ENCODE assay signal across 8 cellular contexts in the genomic region with DNA sequence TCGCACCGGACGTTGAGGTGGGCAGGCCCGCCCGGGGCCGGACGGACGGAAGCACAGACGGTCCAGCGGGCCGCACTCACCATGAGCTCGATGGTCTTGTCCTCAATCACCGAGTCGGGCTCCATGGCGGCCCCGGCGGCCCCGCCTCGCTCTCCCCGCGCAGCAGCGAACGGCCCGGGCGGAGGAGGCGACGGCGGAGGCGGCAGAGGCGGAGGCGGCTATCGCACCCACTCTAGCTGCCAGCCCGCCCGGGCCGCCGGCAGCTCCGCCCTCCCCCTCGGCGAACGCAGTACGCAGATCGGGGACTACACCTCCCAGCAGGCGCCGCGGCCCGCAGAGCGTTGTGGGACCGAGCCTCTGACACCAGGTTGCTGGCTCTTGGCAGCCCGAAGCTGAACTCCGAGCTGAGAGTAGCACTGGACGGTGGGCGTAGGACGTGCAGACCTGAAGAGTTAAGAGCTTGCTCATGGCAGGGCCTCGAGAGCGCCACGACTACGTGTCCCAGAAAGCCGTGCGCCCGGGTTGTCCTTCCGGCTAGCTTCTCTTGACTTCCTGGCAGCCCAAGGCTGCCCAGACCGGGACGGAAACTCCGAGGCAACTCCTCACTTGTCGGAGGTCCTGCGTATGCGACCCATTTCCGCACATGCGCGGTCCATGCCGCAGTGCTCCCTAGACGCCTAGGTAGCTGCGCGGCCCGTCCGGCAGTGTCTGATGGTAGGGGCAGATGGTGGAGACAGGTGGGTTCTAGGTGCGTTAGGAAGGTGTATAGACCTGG. TPM values are rescaled to one million over a fixed set of nuclear protein-coding genes. Genes with fewer than 3 reads are reported as not detected.
DNase-seq lines count a peak whose midpoint lies in the region; ATAC-seq, FAIRE-seq and TF ChIP-seq lines count a peak whose summit lies in the region.

FBXW11 (minus strand) TSS at position 261 of the 775 bp plus-strand sequence; CDS start at position 125, 136 bp downstream.

- peak; percentile 83 for ATAC-seq in GM18868 (IDR thresholded peaks at IDR 0.05; ENCODE audit: unreplicated experiment)
- peak; percentile 80 for ATAC-seq in HG03108 (IDR thresholded peaks at IDR 0.05; ENCODE audit: unreplicated experiment)

- no peaks in the 10 kb centered on the region for H3K36me3 ChIP-seq in A673 (ENCODE audit: insufficient read depth, low read length, poor library complexity, severe bottlenecking)
- H3K36me3 ChIP-seq in breast epithelium, result no peaks in the 10 kb centered on the region
- H3K36me3 ChIP-seq in iPS-20b (ENCODE audit: insufficient read depth, low read depth, low read length), result no peaks in the 10 kb centered on the region
- no peaks in the 10 kb centered on the region for H3K36me3 ChIP-seq in small intestine (ENCODE audit: control insufficient read depth in 2 of 2, insufficient read depth in 2 of 2, low read length in 2 of 2)

- H3K27me3 ChIP-seq in A673 (replicated peaks; ENCODE audit: insufficient read depth, low read depth, low read length, poor library complexity) (no peaks in the 10 kb centered on the region), breast epithelium (no peaks in the 10 kb centered on the region), iPS-20b (ENCODE audit: insufficient read depth, low read length) (no peaks in the 10 kb centered on the region), small intestine (ENCODE audit: control insufficient read depth in 2 of 2, insufficient read depth in 2 of 2, low read length in 2 of 2) (no peaks in the 10 kb centered on the region)

- CTCF ChIA-PET in A673 (lab: Charles Lee), result interaction anchor here (0.6 to 1.2 kb wide), 3 partner anchors 53 to 391 kb away, joined by 3 to 9 read pairs (median 4); no protein-coding TSS in a partner anchor

- H3K9me3 ChIP-seq in A673 (ENCODE audit: low read depth, low read length, poor library complexity, severe bottlenecking), result no peaks in the 10 kb centered on the region
- H3K9me3 ChIP-seq in breast epithelium, result no peaks in the 10 kb centered on the region
- no peaks in the 10 kb centered on the region for H3K9me3 ChIP-seq in iPS-20b (ENCODE audit: insufficient read depth, low read depth, low read length)
- no peaks in the 10 kb centered on the region for H3K9me3 ChIP-seq in small intestine (ENCODE audit: control insufficient read depth, low read depth)

- TF ChIP-seq CTCF in A673 (conservative IDR thresholded peaks at IDR 0.05; ENCODE audit: low read depth, low read length), result no peak
- no peak for TF ChIP-seq CTCF in VCaP (conservative IDR thresholded peaks at IDR 0.05)
- TF ChIP-seq CTCF in breast epithelium (IDR thresholded peaks at IDR 0.05), result no peak

- intact Hi-C loops in A673 (cut with micrococcal nuclease; ENCODE audit: unreplicated experiment), result loop anchor here (5.0 to 10.0 kb wide), 2 partner anchors 92 to 181 kb away; partner anchors contain the start of gene STK10
- intact Hi-C loops in breast epithelium (cut with DNase I; ENCODE audit: low total_unique reads), result no loop called here

- peaks cover 11% of the 10 kb centered on the region for H3K4me1 ChIP-seq in A673 (ENCODE audit: insufficient read depth, low read length, poor library complexity, severe bottlenecking)
- peaks cover 0 to 2% of the 10 kb centered on the region in 2 donors for H3K4me1 ChIP-seq in breast epithelium
- peaks cover 34% of the 10 kb centered on the region for H3K4me1 ChIP-seq in iPS-20b (ENCODE audit: insufficient read depth, low read length)
- peaks cover 11 to 12% of the 10 kb centered on the region in 2 donors for H3K4me1 ChIP-seq in small intestine (ENCODE audit: control insufficient read depth in 2 of 2, insufficient read depth in 1 of 2, low read depth in 1 of 2, low read length in 1 of 2)

- H3K4me3 ChIP-seq in A673 (ENCODE audit: low read depth, low read length, poor library complexity, severe bottlenecking) (peak within 1 kb of the TSS; percentile 93), breast epithelium (peak within 1 kb of the TSS; percentile 72 to 91 (median 89)), iPS-20b (ENCODE audit: low read length) (peak within 1 kb of the TSS; percentile 86), small intestine (ENCODE audit: low read depth in 1 of 2, low read length in 2 of 2) (peak within 1 kb of the TSS; percentile 76 to 85)

- BruUV-seq in A673 (replicated peaks; lab: Mats Ljungman, UMichigan), result no TSS peak

- TF ChIP-seq POLR2A in breast epithelium (IDR thresholded peaks at IDR 0.05), result peak; percentile 64

- H3K27ac ChIP-seq in A673 (ENCODE audit: low read depth, low read length, poor library complexity, severe bottlenecking) (peak within 1 kb of the TSS; percentile 99), VCaP (peak within 1 kb of the TSS; percentile 99), breast epithelium (peak within 1 kb of the TSS; percentile 97 to 98), iPS-20b (ENCODE audit: low read length) (peak within 1 kb of the TSS; percentile 67), small intestine (ENCODE audit: low read depth in 1 of 2, low read length in 1 of 2) (peak within 1 kb of the TSS; percentile 89 to 99)

- POLR2A ChIA-PET in A673 (lab: Charles Lee; ENCODE audit: low non-redundant PET), result interaction anchor here (0.5 to 0.7 kb wide), 3 partner anchors 276 to 614 kb away, joined by 3 to 6 read pairs (median 3); no protein-coding TSS in a partner anchor

- H3K9ac ChIP-seq in iPS-20b (ENCODE audit: low read depth, low read length), result peak within 1 kb of the TSS; percentile 88

- FAIRE-seq in small intestine (lab: Jason Lieb, UNC), result no peak

- WGBS in small intestine, 3 donors, result 0 to 1% (median 0%) methylated on average over 52 to 77 of the region's 77 CpGs

- DNase-seq in A673 (ENCODE audit: low spot score), result peak; percentile 95
- peak; percentile 97 for DNase-seq in NCI-H2196 (lab: John Stamatoyannopoulos, UW; ENCODE audit: unreplicated experiment)
- DNase-seq in breast epithelium (ENCODE audit: low spot score in 2 of 2), result peak; percentile 90 to 94
- DNase-seq in small intestine, result peak; percentile 98

RNA-seq across cellular contexts. Expression of gene FBXW11, which starts in this region (rescaled TPM):
- 34.9 and 40.2 TPM in 2 replicates for total RNA-seq in A673 (2021)
- 10 to 100 TPM; 60.3 to 81.5 (median 64.0) TPM for total RNA-seq in breast epithelium
- polyA plus RNA-seq in small intestine, result 10 to 100 TPM; 12.2 to 18.6 (median 13.0) TPM

Comparison
In these comparisons a context has a peak if more than half of its experiments do, and no peak if none do; other contexts are left out.
1. Peak in every context shown above with its lines: DNase-seq, ATAC-seq, H3K4me3 ChIP-seq and H3K27ac ChIP-seq.